ENCODE assay signal across 12 cellular contexts in genomic region chr1:209428241-209428921, GRCh38.
DNase-seq lines count a peak whose midpoint lies in the region; ATAC-seq and TF ChIP-seq lines count a peak whose summit lies in the region.
"Had no signal": no experiment of that assay in that cellular context is flagged by ENCODE, and none has a peak within 500 bp of the region (broad histone marks: within the 10 kb centered on the region; RNA-seq: fewer than 3 reads in every experiment).

No MANE protein-coding gene starts in this region.

- no peaks in the 10 kb centered on the region for H3K4me1 ChIP-seq in left lung
- H3K4me1 ChIP-seq: pancreas had no signal

- H3K4me1 Mint-ChIP-seq in activated CD4-positive, alpha-beta T cell treated with anti-CD3 and anti-CD28 coated beads, Interleukin-2, amount 10 ng/mL, durations not matched to agents 7 days and 5 days = peaks cover 6% of the 10 kb centered on the region
- H3K4me1 Mint-ChIP-seq: central memory CD8-positive, alpha-beta T cell had no signal

- no peak for TF ChIP-seq CTCF in coronary artery (IDR thresholded peaks at IDR 0.05)
- no peak for TF ChIP-seq CTCF in left lung (IDR thresholded peaks at IDR 0.05)

- no peaks in the 10 kb centered on the region for H3K36me3 Mint-ChIP-seq in activated CD4-positive, alpha-beta T cell treated with anti-CD3 and anti-CD28 coated beads, Interleukin-2, amount 10 ng/mL, durations not matched to agents 7 days and 5 days (ENCODE audit: low read depth)
- H3K36me3 Mint-ChIP-seq: activated naive CD8-positive, alpha-beta T cell had no signal

- no peak overlapping the region for H3K4me3 Mint-ChIP-seq in activated CD4-positive, alpha-beta T cell treated with anti-CD3 and anti-CD28 coated beads, Interleukin-2, amount 10 ng/mL, durations not matched to agents 7 days and 5 days
- H3K4me3 Mint-ChIP-seq: activated naive CD8-positive, alpha-beta T cell; central memory CD8-positive, alpha-beta T cell had no signal

- ATAC-seq in left lung (peak; percentile 81), GM19351 (IDR thresholded peaks at IDR 0.05; ENCODE audit: unreplicated experiment) (no peak)

- DNase-seq in DMS79 treated with DMSO at 0.1 percent for 48 hours (lab: John Stamatoyannopoulos, UW) (peak; percentile 90), NCI-H2107 (lab: John Stamatoyannopoulos, UW) (peak; percentile 79), coronary artery (ENCODE audit: low spot score) (peak; percentile 33), left lung (no peak), NCI-H187 treated with DMSO at 0.1 percent for 48 hours (lab: John Stamatoyannopoulos, UW) (no peak), nucleus accumbens (lab: John Stamatoyannopoulos, UW) (no peak)
- no peak for DNase-seq in activated CD4-positive, alpha-beta T cell treated with anti-CD3 and anti-CD28 coated beads, Interleukin-2, amount 10 ng/mL, durations not matched to agents 7 days and 5 days
- DNase-seq: NCI-H1105 treated with DMSO at 0.1 percent for 48 hours, pancreas had no signal

- H3K27ac Mint-ChIP-seq in activated CD4-positive, alpha-beta T cell treated with anti-CD3 and anti-CD28 coated beads, Interleukin-2, amount 10 ng/mL, durations not matched to agents 7 days and 5 days = no peak overlapping the region
- H3K27ac Mint-ChIP-seq: activated naive CD8-positive, alpha-beta T cell had no signal

- H3K9me3 ChIP-seq in left lung = no peaks in the 10 kb centered on the region
- H3K9me3 ChIP-seq: pancreas had no signal

- H3K27ac ChIP-seq in coronary artery (no peak overlapping the region), left lung (no peak overlapping the region)
- H3K27ac ChIP-seq: pancreas had no signal

- H3K27me3 ChIP-seq in left lung = peaks cover 0 to 16% of the 10 kb centered on the region in 2 donors
- H3K27me3 ChIP-seq: pancreas had no signal

- H3K4me3 ChIP-seq in coronary artery (no peak overlapping the region), left lung (no peak overlapping the region)
- H3K4me3 ChIP-seq: pancreas had no signal

- POLR2A ChIA-PET in activated CD4-positive, alpha-beta T cell treated with anti-CD3 and anti-CD28 coated beads, Interleukin-2, amount 10 ng/mL, durations not matched to agents 7 days and 5 days (lab: Charles Lee) = no interaction called here

- no peaks in the 10 kb centered on the region for H3K36me3 ChIP-seq in left lung
- H3K36me3 ChIP-seq: pancreas had no signal

- H3K27me3 Mint-ChIP-seq in activated CD4-positive, alpha-beta T cell treated with anti-CD3 and anti-CD28 coated beads, Interleukin-2, amount 10 ng/mL, durations not matched to agents 7 days and 5 days = peaks cover 3% of the 10 kb centered on the region

- intact Hi-C loops in left lung (cut with DNase I) = no loop called here

- CTCF ChIA-PET in activated CD4-positive, alpha-beta T cell treated with anti-CD3 and anti-CD28 coated beads, Interleukin-2, amount 10 ng/mL, durations not matched to agents 7 days and 5 days (lab: Charles Lee) = interaction anchor here (0.6 to 1.0 kb wide), 4 partner anchors 13 to 1486 kb away, joined by 3 to 5 read pairs (median 4); no protein-coding TSS in a partner anchor

- no peaks in the 10 kb centered on the region for H3K9me3 Mint-ChIP-seq in activated CD4-positive, alpha-beta T cell treated with anti-CD3 and anti-CD28 coated beads, Interleukin-2, amount 10 ng/mL, durations not matched to agents 7 days and 5 days
- H3K9me3 Mint-ChIP-seq: central memory CD8-positive, alpha-beta T cell had no signal

Comparison
In these comparisons a context has a peak if more than half of its experiments do, and no peak if none do; other contexts are left out.
1. DNase-seq: peak in DMS79 treated with DMSO at 0.1 percent for 48 hours (single experiment), NCI-H2107 (single experiment) and coronary artery (single experiment); none in left lung (0 of 2), NCI-H187 treated with DMSO at 0.1 percent for 48 hours (single experiment), activated CD4-positive, alpha-beta T cell treated with anti-CD3 and anti-CD28 coated beads, Interleukin-2, amount 10 ng/mL, durations not matched to agents 7 days and 5 days (single experiment) and nucleus accumbens (0 of 56).